In the genomic region with DNA sequence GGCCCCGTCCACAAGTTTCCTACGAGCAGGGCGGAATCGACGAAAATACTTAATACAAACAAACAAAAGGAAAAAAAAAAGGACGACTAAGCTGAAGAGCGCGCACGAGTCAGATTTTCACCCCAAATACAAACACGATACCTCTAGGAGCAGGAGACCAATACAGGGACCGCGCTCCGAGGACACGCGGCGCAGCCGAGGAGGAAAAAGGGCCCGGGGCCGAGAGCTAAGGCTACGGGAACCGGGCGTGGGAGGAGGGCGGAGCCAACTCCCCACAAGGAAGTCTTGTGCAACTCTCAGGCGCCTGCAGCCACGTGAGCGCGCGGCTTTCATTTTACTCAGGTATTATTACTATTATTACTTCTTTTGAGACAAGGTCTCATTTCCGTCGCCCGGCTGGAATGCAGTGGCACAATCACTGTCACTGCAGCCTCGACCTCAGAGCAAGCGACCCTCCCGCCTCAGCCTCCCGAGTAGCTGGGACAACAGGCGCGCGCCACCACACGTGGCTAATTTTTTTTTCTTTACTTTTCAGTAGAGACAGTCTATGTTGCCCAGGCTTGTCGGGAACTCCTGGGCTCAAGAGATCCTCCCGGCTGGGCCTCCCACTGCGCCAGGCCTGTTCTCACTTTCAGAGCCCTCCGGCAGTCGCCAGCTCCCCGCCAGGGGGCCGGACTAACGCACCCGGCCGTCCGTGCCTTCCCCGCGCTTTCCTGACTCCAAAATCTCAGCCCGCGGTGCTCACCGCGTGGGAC, we compare ENCODE assay signal across 8 cellular contexts. TPM values are rescaled to one million over a fixed set of nuclear protein-coding genes. Genes with fewer than 3 reads are reported as not detected.
A peak's percentile ranks its signal among the peaks of the same experiment; 100 is the strongest.
DNase-seq lines count a peak whose midpoint lies in the region; ATAC-seq, FAIRE-seq and TF ChIP-seq lines count a peak whose summit lies in the region.

No MANE protein-coding gene starts in this region.

- peak in 1 of 2 donors; percentile 25 for TF ChIP-seq CTCF in suprapubic skin (IDR thresholded peaks at IDR 0.05)

- peak overlapping the region; percentile 82 for H3K4me3 ChIP-seq in suprapubic skin

- no peak for FAIRE-seq in frontal cortex (lab: Jason Lieb, UNC)

- DNase-seq in ELR (ENCODE audit: low read depth): peak; percentile 94
- DNase-seq in KBM-7: peak; percentile 88
- peak; percentile 52 for DNase-seq in SIG-M5 (lab: John Stamatoyannopoulos, UW)
- DNase-seq in activated naive CD4-positive, alpha-beta T cell treated with Interleukin-2 at 50 U/mL for 16 hours: peak; percentile 92
- DNase-seq in frontal cortex (ENCODE audit: low spot score in 2 of 2): peak; percentile 83 to 84
- DNase-seq in nucleus accumbens (lab: John Stamatoyannopoulos, UW): peak in 55 of 56 donors; percentile 17 to 90 (median 60)
- peak; percentile 94 to 95 for DNase-seq in suprapubic skin (ENCODE audit: low spot score in 2 of 2)

- peaks cover 51% of the 10 kb centered on the region for H3K4me1 ChIP-seq in suprapubic skin

- H3K9me3 ChIP-seq in suprapubic skin: no peaks in the 10 kb centered on the region

- in situ Hi-C loops in KBM-7 (cut with MboI; ENCODE audit: low pct_unique_long_range_greater_than_20kb, low sequenced_read_pairs): no loop called here

- peak overlapping the region; percentile 100 for H3K27ac ChIP-seq in suprapubic skin

- H3K27me3 ChIP-seq in suprapubic skin: no peaks in the 10 kb centered on the region

- under 1% methylated on average over 56 of the region's 56 CpGs for WGBS in suprapubic skin

- TF ChIP-seq EP300 in suprapubic skin (IDR thresholded peaks at IDR 0.05): no peak

- peak in 1 of 2 donors; percentile 79 for TF ChIP-seq POLR2A in suprapubic skin (IDR thresholded peaks at IDR 0.05)

- ATAC-seq in GM21723 (IDR thresholded peaks at IDR 0.05; ENCODE audit: unreplicated experiment): peak; percentile 48

- no peaks in the 10 kb centered on the region for H3K36me3 ChIP-seq in suprapubic skin

RNA-seq across cellular contexts. Expression of a gene that starts 1.2 kb away (rescaled TPM):
- 97.4 TPM for total RNA-seq in frontal cortex
- 100 to 1,000 TPM; 180 to 248 (median 217) TPM for total RNA-seq in suprapubic skin

RNA-seq across cellular contexts. Expression of a gene that starts 29.2 kb away (rescaled TPM):
- total RNA-seq in frontal cortex (10.6 TPM), suprapubic skin (10 to 100 TPM in 2 of 4 donors, 1 to 10 TPM in 2; 6.5 to 16.0 (median 10.8) TPM)

RNA-seq across cellular contexts. Expression of a gene that starts 36.3 kb away (rescaled TPM):
- total RNA-seq in frontal cortex (not detected), suprapubic skin (not detected)

Comparison
In these comparisons a context has a peak if more than half of its experiments do, and no peak if none do; other contexts are left out.
1. Peak in every context shown above with its lines: DNase-seq, ATAC-seq, H3K4me3 ChIP-seq and H3K27ac ChIP-seq.